In the genomic region with DNA sequence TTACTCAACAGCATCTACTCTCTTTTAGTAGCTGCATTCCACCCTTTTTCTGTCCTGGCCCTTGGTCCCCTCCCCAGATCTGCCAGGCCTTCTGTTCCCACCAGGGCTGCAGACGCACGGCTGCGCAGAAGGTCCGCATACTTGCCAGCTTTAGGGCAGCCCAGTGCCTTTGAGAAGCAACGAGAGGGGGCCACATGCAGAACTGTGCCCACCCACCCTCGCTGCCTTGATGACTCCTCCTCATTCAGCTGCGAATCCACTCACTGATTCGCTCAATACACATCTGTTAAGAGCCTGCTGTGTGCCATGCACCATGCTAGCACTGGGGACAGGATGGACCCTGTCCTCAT, we compare ENCODE assay signal across 19 cellular contexts. TPM values are rescaled to one million over a fixed set of nuclear protein-coding genes. Genes with fewer than 3 reads are reported as not detected.
"Had no signal": no experiment of that assay in that cellular context is flagged by ENCODE, and none has a peak within 500 bp of the region (broad histone marks: within the 10 kb centered on the region; RNA-seq: fewer than 3 reads in every experiment).

No MANE protein-coding gene starts in this region.

- H3K4me1 Mint-ChIP-seq: activated naive CD4-positive, alpha-beta T cell treated with anti-CD3 and anti-CD28 coated beads, Interleukin-2, amount 50 U/mL, for 24 hours; stimulated activated naive B cell treated with anti-CD40 and anti-IgM and Interleukin-4, amounts not matched to agents 10 μg/mL and 1 μg/mL and 100 μg/mL, for 72 hours had no signal

- DNase-seq: activated CD4-positive, alpha-beta T cell treated with anti-CD3 and anti-CD28 coated beads, Interleukin-2, amount 50 U/mL, for 48 hours; activated gamma-delta T cell; foreskin keratinocyte; glutamatergic neuron; right lobe of liver; stimulated activated naive B cell treated with anti-CD40 and anti-IgM and Interleukin-4, amounts not matched to agents 10 μg/mL and 1 μg/mL and 100 μg/mL, for 72 hours; T-helper 2 cell; tibial artery; WERI-Rb-1 had no signal

- H3K9me3 ChIP-seq: ascending aorta, prostate gland, right lobe of liver, tibial artery had no signal

- H3K27ac ChIP-seq: ascending aorta, foreskin keratinocyte, prostate gland, right lobe of liver, tibial artery had no signal

- H3K36me3 ChIP-seq: ascending aorta, prostate gland, right lobe of liver, tibial artery, WERI-Rb-1 had no signal

- H3K4me2 ChIP-seq: smooth muscle cell had no signal

- H3K27me3 ChIP-seq: ascending aorta, foreskin keratinocyte, right lobe of liver, tibial artery had no signal

- H3K4me3 Mint-ChIP-seq: activated naive CD4-positive, alpha-beta T cell treated with anti-CD3 and anti-CD28 coated beads, Interleukin-2, amount 50 U/mL, for 24 hours; natural killer cell treated with Interleukin-12 subunit alpha and Interleukin-12 subunit beta and Interleukin-15 and Interleukin-18, amount 100 ng/mL, for 72 hours; stimulated activated naive B cell treated with anti-CD40 and anti-IgM and Interleukin-4, amounts not matched to agents 10 μg/mL and 1 μg/mL and 100 μg/mL, for 72 hours had no signal

- H3K9me3 Mint-ChIP-seq: activated naive CD4-positive, alpha-beta T cell treated with anti-CD3 and anti-CD28 coated beads, Interleukin-2, amount 50 U/mL, for 24 hours; natural killer cell treated with Interleukin-12 subunit alpha and Interleukin-12 subunit beta and Interleukin-15 and Interleukin-18, amount 100 ng/mL, for 72 hours had no signal

- H3K36me3 Mint-ChIP-seq: activated naive CD4-positive, alpha-beta T cell treated with anti-CD3 and anti-CD28 coated beads, Interleukin-2, amount 50 U/mL, for 24 hours; natural killer cell treated with Interleukin-12 subunit alpha and Interleukin-12 subunit beta and Interleukin-15 and Interleukin-18, amount 100 ng/mL, for 72 hours; stimulated activated naive B cell treated with anti-CD40 and anti-IgM and Interleukin-4, amounts not matched to agents 10 μg/mL and 1 μg/mL and 100 μg/mL, for 72 hours had no signal

- H3K4me3 ChIP-seq: ascending aorta, prostate gland, right lobe of liver, smooth muscle cell, tibial artery had no signal

- H3K4me1 ChIP-seq: ascending aorta, foreskin keratinocyte, prostate gland, right lobe of liver had no signal

- H3K27ac Mint-ChIP-seq: activated naive CD4-positive, alpha-beta T cell treated with anti-CD3 and anti-CD28 coated beads, Interleukin-2, amount 50 U/mL, for 24 hours; natural killer cell treated with Interleukin-12 subunit alpha and Interleukin-12 subunit beta and Interleukin-15 and Interleukin-18, amount 100 ng/mL, for 72 hours; stimulated activated naive B cell treated with anti-CD40 and anti-IgM and Interleukin-4, amounts not matched to agents 10 μg/mL and 1 μg/mL and 100 μg/mL, for 72 hours had no signal

- H3K27me3 Mint-ChIP-seq: stimulated activated naive B cell treated with anti-CD40 and anti-IgM and Interleukin-4, amounts not matched to agents 10 μg/mL and 1 μg/mL and 100 μg/mL, for 72 hours had no signal

RNA-seq across cellular contexts. Expression of gene PRIMA1, which starts 39.2 kb away (rescaled TPM):
- total RNA-seq: bronchial epithelial cell; dermis microvascular lymphatic vessel endothelial cell; epithelial cell of proximal tubule; fibroblast of lung; foreskin keratinocyte; natural killer cell treated with Interleukin-12 subunit alpha and Interleukin-12 subunit beta and Interleukin-15 and Interleukin-18, amount 100 ng/mL, for 72 hours; smooth muscle cell had no signal
- polyA plus RNA-seq: fibroblast of lung, foreskin keratinocyte, keratinocyte, smooth muscle cell had no signal
